In the genomic region with DNA sequence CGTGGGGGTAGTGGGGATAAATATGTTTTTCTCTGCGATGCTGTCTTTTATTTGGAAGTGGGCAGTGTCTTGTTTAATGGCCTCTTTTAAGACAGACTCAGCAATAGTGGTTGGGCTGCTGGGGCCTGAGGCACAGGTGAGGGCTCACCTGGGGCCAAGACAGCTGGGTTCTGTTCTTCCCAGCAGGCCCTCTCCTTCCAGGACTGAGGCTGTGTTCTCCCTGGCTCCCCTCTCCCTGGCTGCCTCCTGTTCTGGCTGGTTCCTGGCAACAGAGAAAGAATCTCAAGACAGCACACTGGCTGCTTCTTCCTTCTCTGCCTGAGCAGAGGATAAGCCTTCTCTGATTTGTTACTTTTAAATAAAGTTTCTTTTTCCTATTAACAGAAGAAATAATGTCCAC, we compare ENCODE assay signal across 16 cellular contexts. TPM values are rescaled to one million over a fixed set of nuclear protein-coding genes. Genes with fewer than 3 reads are reported as not detected.
"Had no signal": no experiment of that assay in that cellular context is flagged by ENCODE, and none has a peak within 500 bp of the region (broad histone marks: within the 10 kb centered on the region; RNA-seq: fewer than 3 reads in every experiment).

No MANE protein-coding gene starts in this region.

- H3K9me3 ChIP-seq: ovary, stomach, thoracic aorta had no signal

- H3K36me3 Mint-ChIP-seq: activated naive CD8-positive, alpha-beta T cell treated with anti-CD3 and anti-CD28 coated beads for 36 hours; memory B cell had no signal

- H3K4me1 ChIP-seq: stomach had no signal

- H3K4me3 ChIP-seq: ovary, stomach, thoracic aorta had no signal

- H3K27ac ChIP-seq: ovary, stomach, thoracic aorta had no signal

- DNase-seq: activated CD4-positive, alpha-beta memory T cell treated with anti-CD3 and anti-CD28 coated beads, Interleukin-2, amount 10 ng/mL, durations not matched to agents 7 days and 5 days; activated CD4-positive, alpha-beta T cell treated with anti-CD3 and anti-CD28 coated beads for 36 hours; activated gamma-delta T cell; activated naive CD8-positive, alpha-beta T cell treated with anti-CD3 and anti-CD28 coated beads for 36 hours; activated T-cell treated with anti-CD3 and anti-CD28 coated beads, Interleukin-2, amount 50 U/mL, for 48 hours; foreskin melanocyte; head of caudate nucleus; nephron progenitor cell; ovary; retina; stimulated activated CD4-positive, alpha-beta T cell treated with anti-CD3 and anti-CD28 coated beads, Interleukin-15, amount 100 ng/mL, for 24 hours; stomach had no signal

- ATAC-seq: activated CD4-positive, alpha-beta T cell treated with anti-CD3 and anti-CD28 coated beads for 36 hours; left lobe of liver had no signal

- H3K36me3 ChIP-seq: ovary, stomach, thoracic aorta had no signal

- H3K4me1 Mint-ChIP-seq: activated CD4-positive, alpha-beta memory T cell treated with anti-CD3 and anti-CD28 coated beads, Interleukin-2, amount 10 ng/mL, durations not matched to agents 7 days and 5 days; memory B cell had no signal

- H3K9me3 Mint-ChIP-seq: activated CD4-positive, alpha-beta memory T cell treated with anti-CD3 and anti-CD28 coated beads, Interleukin-2, amount 10 ng/mL, durations not matched to agents 7 days and 5 days; activated naive CD8-positive, alpha-beta T cell treated with anti-CD3 and anti-CD28 coated beads for 36 hours; memory B cell; nephron progenitor cell had no signal

- H3K4me3 Mint-ChIP-seq: activated CD4-positive, alpha-beta memory T cell treated with anti-CD3 and anti-CD28 coated beads, Interleukin-2, amount 10 ng/mL, durations not matched to agents 7 days and 5 days; activated CD4-positive, alpha-beta T cell treated with anti-CD3 and anti-CD28 coated beads for 36 hours; activated naive CD8-positive, alpha-beta T cell treated with anti-CD3 and anti-CD28 coated beads for 36 hours; memory B cell; nephron progenitor cell had no signal

- H3K27ac Mint-ChIP-seq: activated CD4-positive, alpha-beta memory T cell treated with anti-CD3 and anti-CD28 coated beads, Interleukin-2, amount 10 ng/mL, durations not matched to agents 7 days and 5 days; activated CD4-positive, alpha-beta T cell treated with anti-CD3 and anti-CD28 coated beads for 36 hours; activated naive CD8-positive, alpha-beta T cell treated with anti-CD3 and anti-CD28 coated beads for 36 hours; memory B cell; nephron progenitor cell had no signal

- H3K27me3 ChIP-seq: ovary had no signal

RNA-seq across cellular contexts. Expression of a gene that starts 7.4 kb away (rescaled TPM):
- total RNA-seq: activated CD4-positive, alpha-beta T cell treated with anti-CD3 and anti-CD28 coated beads for 36 hours; activated naive CD8-positive, alpha-beta T cell treated with anti-CD3 and anti-CD28 coated beads for 36 hours; skeletal muscle tissue had no signal
- polyA plus RNA-seq: ovary had no signal
